In the genomic region with DNA sequence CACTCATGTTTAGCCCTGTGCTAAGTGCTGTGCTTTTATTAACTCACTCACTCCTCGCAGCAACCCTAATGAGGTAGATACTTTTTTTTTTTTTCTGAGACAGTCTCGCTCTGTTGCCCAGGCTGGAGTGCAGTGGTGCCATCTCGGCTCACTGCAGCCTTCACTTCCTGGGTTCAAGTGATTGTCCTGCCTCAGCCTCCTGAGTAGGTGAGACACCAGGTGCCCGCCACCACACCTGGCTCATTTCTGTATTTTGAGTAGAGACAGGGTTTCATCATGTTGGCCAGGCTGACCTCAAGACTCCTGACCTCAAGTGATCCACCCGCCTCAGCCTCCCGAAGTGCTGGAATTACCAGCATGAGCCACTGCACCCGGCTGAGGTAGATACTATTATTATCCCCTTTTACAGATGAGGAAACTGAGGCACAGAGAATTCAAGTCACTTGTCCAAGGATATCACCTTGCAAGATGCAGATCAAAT, we compare ENCODE assay signal across 8 cellular contexts. TPM values are rescaled to one million over a fixed set of nuclear protein-coding genes. Genes with fewer than 3 reads are reported as not detected.
DNase-seq lines count a peak whose midpoint lies in the region; ATAC-seq and TF ChIP-seq lines count a peak whose summit lies in the region.

No MANE protein-coding gene starts in this region.

- H3K27ac ChIP-seq in brain microvascular endothelial cell (no peak overlapping the region), urinary bladder (ENCODE audit: low read depth) (peak overlapping the region; percentile 51)

- no peak overlapping the region for H3K27ac Mint-ChIP-seq in activated naive CD4-positive, alpha-beta T cell treated with anti-CD3 and anti-CD28 coated beads, Interleukin-2, amount 50 U/mL, for 24 hours
- H3K27ac Mint-ChIP-seq in activated naive CD4-positive, alpha-beta T cell treated with anti-CD3 and anti-CD28 coated beads, Interleukin-2, amount 50 U/mL, for 72 hours: peak overlapping the region in 1 of 2 donors; percentile 44

- in situ Hi-C loops in brain microvascular endothelial cell (cut with HindIII; ENCODE audit: low pct_ligation_motif_present, low sequenced_read_pairs): no loop called here

- H3K27me3 ChIP-seq in brain microvascular endothelial cell (replicated peaks) (no peaks in the 10 kb centered on the region), mucosa of stomach (ENCODE audit: control insufficient read depth, insufficient read depth, low read length) (no peaks in the 10 kb centered on the region)

- H3K4me1 ChIP-seq in mucosa of stomach (ENCODE audit: control insufficient read depth, insufficient read depth, low read length) (peaks cover 50% of the 10 kb centered on the region), urinary bladder (ENCODE audit: insufficient read depth) (peaks cover 1% of the 10 kb centered on the region)

- H3K9me3 ChIP-seq in mucosa of stomach (ENCODE audit: control insufficient read depth, low read length): no peaks in the 10 kb centered on the region

- H3K4me1 Mint-ChIP-seq in activated naive CD4-positive, alpha-beta T cell treated with anti-CD3 and anti-CD28 coated beads, Interleukin-2, amount 50 U/mL, for 24 hours: peaks cover 70% of the 10 kb centered on the region

- H3K4me3 Mint-ChIP-seq in activated naive CD4-positive, alpha-beta T cell treated with anti-CD3 and anti-CD28 coated beads, Interleukin-2, amount 50 U/mL, for 24 hours: peak overlapping the region; percentile 94

- H3K9ac ChIP-seq in mucosa of stomach (ENCODE audit: low read length): peak overlapping the region; percentile 95

- no peak for ATAC-seq in activated naive CD4-positive, alpha-beta T cell treated with anti-CD3 and anti-CD28 coated beads, Interleukin-2, amount 50 U/mL, for 72 hours

- 45% methylated on average over 7 of the region's 7 CpGs for WGBS in urinary bladder

- no peak for TF ChIP-seq CTCF in brain microvascular endothelial cell (IDR thresholded peaks at IDR 0.05; ENCODE audit: low read depth, low read length, missing control alignments)

- H3K27me3 Mint-ChIP-seq in activated naive CD4-positive, alpha-beta T cell treated with anti-CD3 and anti-CD28 coated beads, Interleukin-2, amount 50 U/mL, for 24 hours: no peaks in the 10 kb centered on the region

- H3K36me3 Mint-ChIP-seq in activated naive CD4-positive, alpha-beta T cell treated with anti-CD3 and anti-CD28 coated beads, Interleukin-2, amount 50 U/mL, for 24 hours: peaks cover 10% of the 10 kb centered on the region
- H3K36me3 Mint-ChIP-seq in activated naive CD4-positive, alpha-beta T cell treated with anti-CD3 and anti-CD28 coated beads, Interleukin-2, amount 50 U/mL, for 72 hours: peaks cover 10 to 35% of the 10 kb centered on the region in 2 donors

- H3K4me3 ChIP-seq in brain microvascular endothelial cell (ENCODE audit: low read depth, low read length) (peak overlapping the region; percentile 76), mucosa of stomach (ENCODE audit: low read length) (peak overlapping the region; percentile 3), urinary bladder (ENCODE audit: low read depth, low read length) (peak overlapping the region; percentile 80)

- no peaks in the 10 kb centered on the region for H3K9me3 Mint-ChIP-seq in activated naive CD4-positive, alpha-beta T cell treated with anti-CD3 and anti-CD28 coated beads, Interleukin-2, amount 50 U/mL, for 24 hours
- no peaks in the 10 kb centered on the region for H3K9me3 Mint-ChIP-seq in activated naive CD4-positive, alpha-beta T cell treated with anti-CD3 and anti-CD28 coated beads, Interleukin-2, amount 50 U/mL, for 72 hours

- DNase-seq in activated naive CD4-positive, alpha-beta T cell treated with anti-CD3 and anti-CD28 coated beads, Interleukin-2, amount 50 U/mL, for 72 hours (ENCODE audit: low spot score in 2 of 2): no peak
- DNase-seq in brain microvascular endothelial cell (no peak), NCI-H146 (lab: John Stamatoyannopoulos, UW) (no peak), NCI-H2227 (lab: John Stamatoyannopoulos, UW; ENCODE audit: unreplicated experiment) (no peak)
- no peak for DNase-seq in activated CD4-positive, alpha-beta T cell treated with anti-CD3 and anti-CD28 coated beads for 48 hours

- peaks cover 7% of the 10 kb centered on the region for H3K36me3 ChIP-seq in brain microvascular endothelial cell (replicated peaks)
- no peaks in the 10 kb centered on the region for H3K36me3 ChIP-seq in mucosa of stomach (ENCODE audit: control insufficient read depth, insufficient read depth, low read length)
- H3K36me3 ChIP-seq in urinary bladder (ENCODE audit: insufficient read depth): peaks cover 3% of the 10 kb centered on the region

RNA-seq across cellular contexts. Expression of a gene that starts 2.5 kb away (rescaled TPM):
- 1 to 10 TPM; 8.3 to 9.4 TPM for total RNA-seq in activated naive CD4-positive, alpha-beta T cell treated with anti-CD3 and anti-CD28 coated beads, Interleukin-2, amount 50 U/mL, for 72 hours
- total RNA-seq in urinary bladder: 9.3 TPM
- polyA plus RNA-seq in urinary bladder: 36.4 TPM

RNA-seq across cellular contexts. Expression of a gene that starts 2.8 kb away (rescaled TPM):
- total RNA-seq in activated naive CD4-positive, alpha-beta T cell treated with anti-CD3 and anti-CD28 coated beads, Interleukin-2, amount 50 U/mL, for 72 hours: 10 to 100 TPM; 25.5 to 39.8 TPM
- total RNA-seq in urinary bladder: 24.4 TPM
- polyA plus RNA-seq in urinary bladder: 51.6 TPM

RNA-seq across cellular contexts. Expression of a gene that starts 29.0 kb away (rescaled TPM):
- 10 to 100 TPM; 18.0 to 20.2 TPM for total RNA-seq in activated naive CD4-positive, alpha-beta T cell treated with anti-CD3 and anti-CD28 coated beads, Interleukin-2, amount 50 U/mL, for 72 hours
- total RNA-seq in urinary bladder: 22.8 TPM
- polyA plus RNA-seq in urinary bladder: 63.3 TPM

RNA-seq across cellular contexts. Expression of a gene that starts 30.8 kb away (rescaled TPM):
- total RNA-seq in activated naive CD4-positive, alpha-beta T cell treated with anti-CD3 and anti-CD28 coated beads, Interleukin-2, amount 50 U/mL, for 72 hours: 10 to 100 TPM; 21.4 to 23.2 TPM
- 0.79 TPM for total RNA-seq in urinary bladder
- 5.7 TPM for polyA plus RNA-seq in urinary bladder

RNA-seq across cellular contexts. Expression of a gene that starts 31.5 kb away (rescaled TPM):
- 100 to 1,000 TPM; 197 to 227 TPM for total RNA-seq in activated naive CD4-positive, alpha-beta T cell treated with anti-CD3 and anti-CD28 coated beads, Interleukin-2, amount 50 U/mL, for 72 hours
- total RNA-seq in urinary bladder: 22.6 TPM
- polyA plus RNA-seq in urinary bladder: 67.2 TPM

Comparison
In these comparisons a context has a peak if more than half of its experiments do, and no peak if none do; other contexts are left out.
1. H3K4me3 ChIP-seq: peak in every context shown above with its lines; median percentile 80 in urinary bladder; 76 in brain microvascular endothelial cell; 3 in mucosa of stomach.